ENCODE assay signal across 13 cellular contexts in genomic region chr20:48684501-48685041, GRCh38.
DNase-seq lines count a peak whose midpoint lies in the region; ATAC-seq and TF ChIP-seq lines count a peak whose summit lies in the region.
"Had no signal": no experiment of that assay in that cellular context is flagged by ENCODE, and none has a peak within 500 bp of the region (broad histone marks: within the 10 kb centered on the region; RNA-seq: fewer than 3 reads in every experiment).

No MANE protein-coding gene starts in this region.

- no peak overlapping the region for H3K4me3 Mint-ChIP-seq in endodermal cell
- H3K4me3 Mint-ChIP-seq: central memory CD8-positive, alpha-beta T cell had no signal

- H3K27ac ChIP-seq in endodermal cell (ENCODE audit: low read depth, low read length) (no peak overlapping the region), parathyroid adenoma (no peak overlapping the region)
- H3K27ac ChIP-seq: right lobe of liver had no signal

- H3K79me2 ChIP-seq in parathyroid adenoma: no peaks in the 10 kb centered on the region

- H3K4me3 ChIP-seq in NB4 (ENCODE audit: low read depth, low read length): no peak overlapping the region
- no peak overlapping the region for H3K4me3 ChIP-seq in endodermal cell (ENCODE audit: low read length)
- H3K4me3 ChIP-seq in parathyroid adenoma (ENCODE audit: low read depth, low read length): no peak overlapping the region
- H3K4me3 ChIP-seq: right lobe of liver had no signal

- TF ChIP-seq POLR2A in NB4 (IDR thresholded peaks at IDR 0.05; ENCODE audit: extremely low read depth, insufficient read length) (no peak), erythroblast (IDR thresholded peaks at IDR 0.05; ENCODE audit: low read length) (no peak)

- no peak overlapping the region for H3K4me2 ChIP-seq in parathyroid adenoma (ENCODE audit: low read length)
- H3K4me2 ChIP-seq: SK-N-SH had no signal

- H3K9me3 ChIP-seq in endodermal cell (ENCODE audit: control insufficient read depth, low read length) (no peaks in the 10 kb centered on the region), parathyroid adenoma (ENCODE audit: control insufficient read depth, low read length) (no peaks in the 10 kb centered on the region)
- H3K9me3 ChIP-seq: right lobe of liver, SK-N-SH had no signal

- peak overlapping the region; percentile 67 for H3K27ac Mint-ChIP-seq in endodermal cell

- H3K9ac ChIP-seq in endodermal cell (ENCODE audit: extremely low read depth, low read length, poor library complexity, severe bottlenecking) (no peak overlapping the region), parathyroid adenoma (no peak overlapping the region)
- H3K9ac ChIP-seq: SK-N-SH had no signal

- ATAC-seq in GM21528 (IDR thresholded peaks at IDR 0.05; ENCODE audit: low FRiP score, unreplicated experiment) (no peak), GM19467 (IDR thresholded peaks at IDR 0.05; ENCODE audit: unreplicated experiment) (no peak)
- ATAC-seq: left ventricle myocardium superior, right lobe of liver had no signal

- peaks cover 56% of the 10 kb centered on the region for H3K36me3 Mint-ChIP-seq in endodermal cell (ENCODE audit: low read depth)

- H3K36me3 ChIP-seq in endodermal cell (ENCODE audit: control insufficient read depth, insufficient read depth, low read length): peaks cover 74% of the 10 kb centered on the region
- H3K36me3 ChIP-seq in parathyroid adenoma (ENCODE audit: control insufficient read depth, insufficient read depth, low read length): no peaks in the 10 kb centered on the region
- H3K36me3 ChIP-seq: right lobe of liver had no signal

- H3K4me1 ChIP-seq in endodermal cell (ENCODE audit: control insufficient read depth, insufficient read depth, low read length): peaks cover 13% of the 10 kb centered on the region
- H3K4me1 ChIP-seq in parathyroid adenoma: peaks cover 60% of the 10 kb centered on the region

- H2AFZ ChIP-seq in parathyroid adenoma: peak overlapping the region; percentile 35

- H3K4me1 Mint-ChIP-seq in endodermal cell: peaks cover 29% of the 10 kb centered on the region

- WGBS in endodermal cell (ENCODE audit: insufficient coverage in 1 of 2, insufficient read length in 1 of 2), 2 experiments: 94 to 97% methylated on average over 10 to 14 of the region's 14 CpGs

- H3K9me3 Mint-ChIP-seq in endodermal cell: no peaks in the 10 kb centered on the region
- H3K9me3 Mint-ChIP-seq: central memory CD8-positive, alpha-beta T cell had no signal

- peak; percentile 57 for DNase-seq in EH (ENCODE audit: low read depth)
- DNase-seq in NB4 (ENCODE audit: low read depth): peak; percentile 30
- DNase-seq in endodermal cell: no peak
- DNase-seq in erythroblast (lab: John Stamatoyannopoulos, UW): no peak
- no peak for DNase-seq in middle frontal gyrus (ENCODE audit: extremely low spot score, low spot score)
- DNase-seq: DND-41, left ventricle myocardium superior, SK-N-SH had no signal

- H3K27me3 ChIP-seq in endodermal cell (ENCODE audit: control insufficient read depth, insufficient read depth, low read length, poor library complexity, severe bottlenecking): no peaks in the 10 kb centered on the region
- H3K27me3 ChIP-seq in parathyroid adenoma (ENCODE audit: control insufficient read depth, insufficient read depth, low read length): no peaks in the 10 kb centered on the region
- H3K27me3 ChIP-seq: right lobe of liver had no signal

- TF ChIP-seq CTCF in NB4 (IDR thresholded peaks at IDR 0.05; ENCODE audit: low read depth, low read length): no peak
- TF ChIP-seq CTCF in endodermal cell (conservative IDR thresholded peaks at IDR 0.05): no peak
- no peak for TF ChIP-seq CTCF in parathyroid adenoma (IDR thresholded peaks at IDR 0.05)

- H3K27me3 Mint-ChIP-seq in endodermal cell (ENCODE audit: insufficient read depth): no peaks in the 10 kb centered on the region
- H3K27me3 Mint-ChIP-seq: central memory CD8-positive, alpha-beta T cell had no signal

Comparison
In these comparisons a context has a peak if more than half of its experiments do, and no peak if none do; other contexts are left out.
1. DNase-seq: peak in EH (single experiment) and NB4 (single experiment); none in endodermal cell (single experiment), erythroblast (0 of 2) and middle frontal gyrus (single experiment).